In genomic region chr6:40906759-40907158, GRCh38 we compare ENCODE assay signal across 15 cellular contexts.
DNase-seq lines count a peak whose midpoint lies in the region; FAIRE-seq and TF ChIP-seq lines count a peak whose summit lies in the region.
"Had no signal": no experiment of that assay in that cellular context is flagged by ENCODE, and none has a peak within 500 bp of the region (broad histone marks: within the 10 kb centered on the region; RNA-seq: fewer than 3 reads in every experiment).

No MANE protein-coding gene starts in this region.

- no peak for FAIRE-seq in small intestine (lab: Jason Lieb, UNC)
- FAIRE-seq: A204.1, colon, GM12878 had no signal

- intact Hi-C loops in PC-9 (cut with micrococcal nuclease; ENCODE audit: unreplicated experiment): loop anchor here (2.0 to 5.0 kb wide), 2 partner anchors 46 to 90 kb away; no protein-coding TSS in a partner anchor

- no TSS peak for BruUV-seq in PC-9 (replicated peaks; lab: Mats Ljungman, UMichigan)

- H2AFZ ChIP-seq in PC-9: no peak overlapping the region
- H2AFZ ChIP-seq: parathyroid adenoma had no signal

- CTCF ChIA-PET in PC-9 (lab: Charles Lee): no interaction called here
- CTCF ChIA-PET in activated CD4-positive, alpha-beta T cell treated with anti-CD3 and anti-CD28 coated beads, Interleukin-2, amount 10 ng/mL, durations not matched to agents 7 days and 5 days (lab: Charles Lee): no interaction called here

- peak; percentile 36 for DNase-seq in DMS153 (lab: John Stamatoyannopoulos, UW)
- no peak for DNase-seq in DMS153 treated with DMSO at 0.1 percent for 48 hours (lab: John Stamatoyannopoulos, UW; ENCODE audit: unreplicated experiment)
- peak; percentile 50 to 86 for DNase-seq in PC-9
- DNase-seq in small intestine: peak; percentile 82
- no peak for DNase-seq in AML-193 (lab: John Stamatoyannopoulos, UW)
- no peak for DNase-seq in activated CD4-positive, alpha-beta T cell treated with anti-CD3 and anti-CD28 coated beads, Interleukin-2, amount 10 ng/mL, durations not matched to agents 7 days and 5 days
- no peak for DNase-seq in cerebellar cortex (ENCODE audit: low spot score)
- DNase-seq: KBM-7 had no signal

- H3K36me3 ChIP-seq in PC-9 (ENCODE audit: low read depth) (no peaks in the 10 kb centered on the region), esophagus (ENCODE audit: control insufficient read depth in 2 of 2, insufficient read depth in 2 of 2, low read length in 1 of 2) (no peaks in the 10 kb centered on the region), small intestine (ENCODE audit: control insufficient read depth in 2 of 2, insufficient read depth in 2 of 2, low read length in 2 of 2) (no peaks in the 10 kb centered on the region)

- no peak for TF ChIP-seq CTCF in PC-9 (conservative IDR thresholded peaks at IDR 0.05)

- H3K4me3 Mint-ChIP-seq in activated CD4-positive, alpha-beta T cell treated with anti-CD3 and anti-CD28 coated beads, Interleukin-2, amount 10 ng/mL, durations not matched to agents 7 days and 5 days: no peak overlapping the region
- H3K4me3 Mint-ChIP-seq: activated naive CD8-positive, alpha-beta T cell; WTC11 had no signal

- no peaks in the 10 kb centered on the region for H4K20me1 ChIP-seq in PC-9 (ENCODE audit: insufficient read depth)

- peaks cover 27% of the 10 kb centered on the region for H3K4me1 ChIP-seq in PC-9 (replicated peaks; ENCODE audit: insufficient read depth)
- peaks cover 0 to 10% of the 10 kb centered on the region in 2 donors for H3K4me1 ChIP-seq in esophagus (ENCODE audit: control insufficient read depth in 2 of 2, insufficient read depth in 2 of 2, low read length in 1 of 2)
- H3K4me1 ChIP-seq in small intestine (ENCODE audit: control insufficient read depth in 2 of 2, insufficient read depth in 1 of 2, low read depth in 1 of 2, low read length in 1 of 2): no peaks in the 10 kb centered on the region
- H3K4me1 ChIP-seq: parathyroid adenoma had no signal

- peaks cover 22% of the 10 kb centered on the region for H3F3A ChIP-seq in PC-9 (ENCODE audit: insufficient read depth, low read depth)

- H3K4me3 ChIP-seq in PC-9 (no peak overlapping the region), esophagus (ENCODE audit: low read depth in 1 of 2, low read length in 2 of 2) (no peak overlapping the region), small intestine (ENCODE audit: low read depth in 1 of 2, low read length in 2 of 2) (no peak overlapping the region)
- H3K4me3 ChIP-seq: GM12878 had no signal

- H3K4me2 ChIP-seq in PC-9: peak overlapping the region; percentile 53

- no peaks in the 10 kb centered on the region for H3K79me2 ChIP-seq in PC-9 (ENCODE audit: low read depth)
- H3K79me2 ChIP-seq: parathyroid adenoma had no signal

- POLR2A ChIA-PET in PC-9 (lab: Charles Lee; ENCODE audit: unreplicated experiment): no interaction called here
- POLR2A ChIA-PET in activated CD4-positive, alpha-beta T cell treated with anti-CD3 and anti-CD28 coated beads, Interleukin-2, amount 10 ng/mL, durations not matched to agents 7 days and 5 days (lab: Charles Lee): no interaction called here

- no peak overlapping the region for H3K27ac Mint-ChIP-seq in activated CD4-positive, alpha-beta T cell treated with anti-CD3 and anti-CD28 coated beads, Interleukin-2, amount 10 ng/mL, durations not matched to agents 7 days and 5 days
- H3K27ac Mint-ChIP-seq: activated naive CD8-positive, alpha-beta T cell; WTC11 had no signal

- H3K4me1 Mint-ChIP-seq in activated CD4-positive, alpha-beta T cell treated with anti-CD3 and anti-CD28 coated beads, Interleukin-2, amount 10 ng/mL, durations not matched to agents 7 days and 5 days: no peaks in the 10 kb centered on the region
- H3K4me1 Mint-ChIP-seq: WTC11 had no signal

- H3K36me3 Mint-ChIP-seq in activated CD4-positive, alpha-beta T cell treated with anti-CD3 and anti-CD28 coated beads, Interleukin-2, amount 10 ng/mL, durations not matched to agents 7 days and 5 days (ENCODE audit: low read depth): no peaks in the 10 kb centered on the region
- H3K36me3 Mint-ChIP-seq: WTC11 had no signal

- no peaks in the 10 kb centered on the region for H3K9me2 ChIP-seq in PC-9 (ENCODE audit: insufficient read depth)

- H3K27ac ChIP-seq in PC-9 (peak overlapping the region; percentile 67), esophagus (ENCODE audit: low read depth in 2 of 2, low read length in 1 of 2) (peak overlapping the region; percentile 72 to 75), small intestine (ENCODE audit: low read depth in 1 of 2, low read length in 1 of 2) (no peak overlapping the region)
- H3K27ac ChIP-seq: parathyroid adenoma had no signal

- peaks cover 15% of the 10 kb centered on the region for H3K27me3 Mint-ChIP-seq in activated CD4-positive, alpha-beta T cell treated with anti-CD3 and anti-CD28 coated beads, Interleukin-2, amount 10 ng/mL, durations not matched to agents 7 days and 5 days

- H3K27me3 ChIP-seq in PC-9 (ENCODE audit: insufficient read depth, low read depth): no peaks in the 10 kb centered on the region
- no peaks in the 10 kb centered on the region for H3K27me3 ChIP-seq in esophagus (ENCODE audit: control insufficient read depth in 1 of 2, insufficient read depth in 2 of 2, low read length in 2 of 2)
- H3K27me3 ChIP-seq in small intestine (ENCODE audit: control insufficient read depth in 2 of 2, insufficient read depth in 2 of 2, low read length in 2 of 2): no peaks in the 10 kb centered on the region

- H3K9me3 ChIP-seq in PC-9 (ENCODE audit: insufficient read depth, low read depth) (no peaks in the 10 kb centered on the region; the same call in 1 of the 2 replicates), esophagus (ENCODE audit: control insufficient read depth in 2 of 2, insufficient read depth in 1 of 2, low read depth in 1 of 2, low read length in 1 of 2) (no peaks in the 10 kb centered on the region), small intestine (ENCODE audit: control insufficient read depth, low read depth) (no peaks in the 10 kb centered on the region)

- WGBS in esophagus, 2 donors: 34 to 39% methylated on average over 3 of the region's 3 CpGs
- 13 to 52% (median 26%) methylated on average over 3 of the region's 3 CpGs for WGBS in small intestine, 3 donors

- H3K9me3 Mint-ChIP-seq in activated CD4-positive, alpha-beta T cell treated with anti-CD3 and anti-CD28 coated beads, Interleukin-2, amount 10 ng/mL, durations not matched to agents 7 days and 5 days: peaks cover 4% of the 10 kb centered on the region

Comparison
In these comparisons a context has a peak if more than half of its experiments do, and no peak if none do; other contexts are left out.
1. DNase-seq: peak in DMS153 (single experiment), PC-9 (2 of 2) and small intestine (single experiment); none in DMS153 treated with DMSO at 0.1 percent for 48 hours (single experiment), AML-193 (0 of 2), activated CD4-positive, alpha-beta T cell treated with anti-CD3 and anti-CD28 coated beads, Interleukin-2, amount 10 ng/mL, durations not matched to agents 7 days and 5 days (single experiment) and cerebellar cortex (single experiment).
2. H3K27ac ChIP-seq: peak in PC-9 (single experiment) and esophagus (2 of 2); none in small intestine (0 of 2).